ENCODE assay signal across 8 cellular contexts in the genomic region with DNA sequence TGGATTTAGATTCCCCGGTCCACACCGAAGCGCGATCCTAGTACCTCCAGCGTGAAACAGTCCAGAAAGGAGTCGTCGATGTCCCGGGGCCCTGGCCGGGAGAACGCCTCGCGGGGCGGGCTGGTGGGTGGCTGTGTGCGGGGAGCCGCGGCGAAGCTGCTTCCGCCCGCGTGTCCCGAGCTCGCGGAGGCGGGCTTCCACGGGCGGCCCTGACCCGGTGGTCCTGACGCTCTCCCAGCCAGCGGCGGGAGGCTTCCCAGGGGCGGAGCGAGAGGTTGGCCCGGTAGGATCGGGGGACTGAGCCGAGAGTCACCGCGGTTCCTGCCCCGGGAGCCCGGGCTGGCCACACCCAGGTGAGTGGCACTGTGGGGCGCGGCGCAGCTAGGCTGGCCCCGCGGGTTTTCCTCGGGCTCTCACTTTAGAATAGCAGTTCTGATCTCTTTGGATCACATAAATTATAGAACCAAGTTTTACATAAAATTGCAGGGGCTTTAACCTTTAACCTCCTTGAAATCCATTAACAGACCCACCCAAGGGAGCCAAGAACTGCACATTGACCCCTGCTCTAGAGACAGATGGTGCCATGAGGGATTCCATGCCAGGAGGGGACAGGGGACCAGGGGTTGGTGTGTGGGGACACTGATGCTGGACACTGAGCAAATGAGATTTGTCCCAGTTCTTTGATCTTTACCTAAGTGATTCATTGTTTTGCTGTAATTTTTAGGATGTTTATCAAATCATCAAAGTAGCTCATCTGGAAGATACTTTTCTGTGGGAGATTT. TPM values are rescaled to one million over a fixed set of nuclear protein-coding genes. Genes with fewer than 3 reads are reported as not detected.
DNase-seq lines count a peak whose midpoint lies in the region; ATAC-seq and TF ChIP-seq lines count a peak whose summit lies in the region.

No MANE protein-coding gene starts in this region.

- H3K79me2 ChIP-seq in GM23248 (ENCODE audit: insufficient read depth), result no peaks in the 10 kb centered on the region

- H3K4me1 ChIP-seq in GM23248 (ENCODE audit: insufficient read depth) (no peaks in the 10 kb centered on the region), right atrium auricular region (peaks cover 0 to 10% of the 10 kb centered on the region in 2 donors)

- no peaks in the 10 kb centered on the region for H3K9me3 ChIP-seq in GM23248 (ENCODE audit: low read depth)
- no peaks in the 10 kb centered on the region for H3K9me3 ChIP-seq in right atrium auricular region

- no peaks in the 10 kb centered on the region for H3K9me3 Mint-ChIP-seq in activated naive CD8-positive, alpha-beta T cell treated with anti-CD3 and anti-CD28 coated beads for 36 hours

- no peaks in the 10 kb centered on the region for H4K20me1 ChIP-seq in GM23248 (ENCODE audit: insufficient read depth)

- H3K9ac ChIP-seq in GM23248, result peak overlapping the region; percentile 45; the same call in 1 of the 2 replicates

- H3K27me3 ChIP-seq in GM23248 (replicated peaks; ENCODE audit: insufficient read depth), result peaks cover 11% of the 10 kb centered on the region
- peaks cover 7 to 8% of the 10 kb centered on the region in 2 donors for H3K27me3 ChIP-seq in right atrium auricular region

- peak overlapping the region; percentile 80 for H2AFZ ChIP-seq in GM23248

- H3K27me3 Mint-ChIP-seq in activated naive CD8-positive, alpha-beta T cell treated with anti-CD3 and anti-CD28 coated beads for 36 hours, result peaks cover 65% of the 10 kb centered on the region

- 11 to 12% methylated on average over 29 to 45 of the region's 45 CpGs for WGBS in GM23248 (ENCODE audit: low coverage in 1 of 2, low lambda C conversion rate in 2 of 2, missing lambda C conversion rate in 2 of 2), 2 experiments

- TF ChIP-seq POLR2A in GM18505 (IDR thresholded peaks at IDR 0.05; ENCODE audit: borderline replicate concordance, extremely low read depth, insufficient read depth, insufficient read length), result no peak

- H3K36me3 Mint-ChIP-seq in activated naive CD8-positive, alpha-beta T cell treated with anti-CD3 and anti-CD28 coated beads for 36 hours, result no peaks in the 10 kb centered on the region

- H3K27ac ChIP-seq in GM23248 (no peak overlapping the region), right atrium auricular region (no peak overlapping the region)

- no peak overlapping the region for H3K27ac Mint-ChIP-seq in activated naive CD8-positive, alpha-beta T cell treated with anti-CD3 and anti-CD28 coated beads for 36 hours

- peak overlapping the region; percentile 91 for H3K4me2 ChIP-seq in GM23248 (ENCODE audit: unreplicated experiment)

- H3K4me3 Mint-ChIP-seq in activated naive CD8-positive, alpha-beta T cell treated with anti-CD3 and anti-CD28 coated beads for 36 hours, result peak overlapping the region; percentile 52

- in situ Hi-C loops in GM23248 (cut with MboI), result no loop called here

- peaks cover 5% of the 10 kb centered on the region for H3K4me1 Mint-ChIP-seq in activated naive CD8-positive, alpha-beta T cell treated with anti-CD3 and anti-CD28 coated beads for 36 hours

- no peak for TF ChIP-seq CTCF in right atrium auricular region (IDR thresholded peaks at IDR 0.05)

- DNase-seq in GM23248 (peak; percentile 39), right atrium auricular region (ENCODE audit: low spot score) (no peak), skeletal muscle cell (ENCODE audit: low read depth) (no peak), H4 (ENCODE audit: low spot score) (no peak), NCI-H226 (no peak)
- DNase-seq in activated naive CD8-positive, alpha-beta T cell treated with anti-CD3 and anti-CD28 coated beads for 36 hours, result peak; percentile 6

- no peaks in the 10 kb centered on the region for H3F3A ChIP-seq in GM23248 (ENCODE audit: insufficient read depth)

- ATAC-seq in HG02970 (IDR thresholded peaks at IDR 0.05; ENCODE audit: low FRiP score, unreplicated experiment), result no peak
- no peak for ATAC-seq in GM18505 (IDR thresholded peaks at IDR 0.05; ENCODE audit: unreplicated experiment)

- H3K4me3 ChIP-seq in GM23248, result peak overlapping the region; percentile 64
- H3K4me3 ChIP-seq in right atrium auricular region, result peak overlapping the region; percentile 24 to 46
- peak overlapping the region; percentile 45 for H3K4me3 ChIP-seq in skeletal muscle cell (ENCODE audit: low read depth, low read length)

- H3K36me3 ChIP-seq in GM23248 (ENCODE audit: low read depth) (no peaks in the 10 kb centered on the region), right atrium auricular region (no peaks in the 10 kb centered on the region)

- no peaks in the 10 kb centered on the region for H3K9me2 ChIP-seq in GM23248 (ENCODE audit: insufficient read depth)

RNA-seq across cellular contexts. Expression of a gene that starts 29.2 kb away (rescaled TPM):
- 0.89 TPM in 1 of 2 replicates, not detected in the other for total RNA-seq in GM23248 (2014; rRNA removed; shearing (Covaris generic))
- polyA plus RNA-seq in GM23248 (2016; fragmentation: Nextera tagmentation; extraction: Ambion mirVana), result 0.08 TPM in 1 of 2 replicates, not detected in the other
- total RNA-seq in activated naive CD8-positive, alpha-beta T cell treated with anti-CD3 and anti-CD28 coated beads for 36 hours, result not detected
- under 1 TPM in 1 of 2 donors, not detected in 1; 0.16 TPM for total RNA-seq in right atrium auricular region
- 7.6 and 10.5 TPM in 2 replicates for total RNA-seq in H4 (2014; rRNA removed; shearing (Covaris generic))

Comparison
In these comparisons a context has a peak if more than half of its experiments do, and no peak if none do; other contexts are left out.
1. DNase-seq: peak in GM23248 (single experiment) and activated naive CD8-positive, alpha-beta T cell treated with anti-CD3 and anti-CD28 coated beads for 36 hours (single experiment); none in right atrium auricular region (single experiment), skeletal muscle cell (single experiment), H4 (single experiment) and NCI-H226 (single experiment).
2. Peak in every context shown above with its lines, with median percentiles within 50 percentile points of each other: H3K4me3 ChIP-seq.